34 cellular contexts compared by ENCODE assay signal in the genomic region with DNA sequence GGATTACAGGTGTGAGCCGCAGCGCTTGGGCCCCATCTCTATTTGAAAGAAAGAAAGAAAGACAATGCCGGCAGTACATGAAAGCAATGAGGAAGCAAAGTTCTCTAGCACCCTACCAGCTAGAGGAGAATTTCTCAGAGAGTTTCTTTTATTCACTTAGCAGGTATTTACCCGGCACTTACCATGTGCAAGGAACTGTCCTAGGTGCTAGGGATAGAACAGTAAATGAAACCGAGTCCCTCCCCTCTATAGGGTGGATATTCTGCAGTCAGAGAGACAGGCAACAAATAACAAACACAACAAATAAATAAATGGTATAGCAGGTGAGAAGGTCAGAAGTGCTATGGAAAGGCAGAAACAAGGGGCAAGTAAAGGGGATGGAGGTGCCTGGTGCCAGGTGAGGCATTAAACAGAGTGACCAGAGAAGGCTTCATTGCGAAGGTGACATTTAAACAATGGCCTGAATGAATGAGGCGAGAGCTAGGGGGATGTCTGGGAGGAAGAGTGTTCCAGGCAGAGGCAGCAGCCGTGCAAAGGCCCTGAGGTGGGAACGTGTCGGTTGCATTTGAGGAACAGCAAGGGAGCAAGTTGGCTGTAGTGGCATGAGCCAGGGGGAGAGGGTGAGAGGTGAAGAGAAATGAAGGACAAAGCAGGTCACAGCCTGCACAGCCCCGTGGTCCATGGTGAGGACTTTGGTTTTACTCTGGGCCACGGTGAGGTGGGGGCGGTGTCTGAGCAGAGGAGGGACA. TPM values are rescaled to one million over a fixed set of nuclear protein-coding genes. Genes with fewer than 3 reads are reported as not detected.
"Had no signal": no experiment of that assay in that cellular context is flagged by ENCODE, and none has a peak within 500 bp of the region (broad histone marks: within the 10 kb centered on the region; RNA-seq: fewer than 3 reads in every experiment).

No MANE protein-coding gene starts in this region.

- H3K4me1 ChIP-seq: ascending aorta had no signal

- FAIRE-seq: bronchial epithelial cell, TTC549 had no signal

- H3K9me3 ChIP-seq: ascending aorta, body of pancreas, Peyer's patch had no signal

- H3K36me3 ChIP-seq: ascending aorta had no signal

- DNase-seq: activated CD4-positive, alpha-beta memory T cell treated with anti-CD3 and anti-CD28 coated beads, Interleukin-2, amount 10 ng/mL, durations not matched to agents 7 days and 5 days; activated CD4-positive, alpha-beta T cell treated with anti-CD3 and anti-CD28 coated beads for 36 hours; activated CD4-positive, alpha-beta T cell treated with anti-CD3 and anti-CD28 coated beads, Interleukin-2, amount 50 U/mL, for 1 hour; activated gamma-delta T cell treated with Interleukin-2 at 50 U/mL for 16 hours; activated naive CD4-positive, alpha-beta T cell treated with anti-CD3 and anti-CD28 coated beads, Interleukin-2, amount 50 U/mL, for 16 hours; activated T-cell treated with anti-CD3 and anti-CD28 coated beads, Interleukin-2, amount 50 U/mL, for 72 hours; amniotic stem cell; body of pancreas; central memory CD4-positive, alpha-beta T cell; MV-4-11; NCI-H1092 treated with DMSO at 0.1 percent for 48 hours; NCI-H1417 treated with DMSO at 0.1 percent for 48 hours; NCI-H1694; NCI-H2029; NCI-H345; NCI-H510A; NCI-H526 treated with DMSO at 0.1 percent for 48 hours; NK-92 treated with Interleukin-12 subunit alpha and Interleukin-12 subunit beta, amount 100 ng/mL, for 24 hours; OCI-M1; Peyer's patch; SHP77; T-cell; T-helper 2 cell; T1000 had no signal

- H3K27ac ChIP-seq: ascending aorta, coronary artery had no signal

- ATAC-seq: activated CD4-positive, alpha-beta T cell treated with anti-CD3 and anti-CD28 coated beads for 36 hours; activated T-cell treated with anti-CD3 and anti-CD28 coated beads, Interleukin-2, amount 50 U/mL, for 72 hours; body of pancreas; T-cell had no signal

- H3K27me3 ChIP-seq: ascending aorta, body of pancreas, Peyer's patch had no signal

- H3K4me3 ChIP-seq: ascending aorta, body of pancreas, coronary artery had no signal

RNA-seq across cellular contexts. Expression of a gene that starts 10.8 kb away (rescaled TPM):
- total RNA-seq: activated CD4-positive, alpha-beta memory T cell treated with anti-CD3 and anti-CD28 coated beads, Interleukin-2, amount 10 ng/mL, durations not matched to agents 7 days and 5 days; activated CD4-positive, alpha-beta T cell treated with anti-CD3 and anti-CD28 coated beads for 36 hours; activated CD8-positive, alpha-beta memory T cell treated with anti-CD3 and anti-CD28 coated beads for 36 hours; activated T-cell treated with anti-CD3 and anti-CD28 coated beads, Interleukin-2, amount 50 U/mL, for 72 hours; activated T-helper 2 cell treated with anti-CD3 and anti-CD28 coated beads, Interferon-gamma antibody, Interleukin-2, Interleukin-4, amounts not matched to agents 10 μg/mL and 5 μg/mL and 100 μg/mL, durations not matched to agents 14 hours and 24 hours and 36 hours; LHCN-M2; M059J had no signal

RNA-seq across cellular contexts. Expression of a gene that starts 29.6 kb away (rescaled TPM):
- total RNA-seq: activated CD4-positive, alpha-beta memory T cell treated with anti-CD3 and anti-CD28 coated beads, Interleukin-2, amount 10 ng/mL, durations not matched to agents 7 days and 5 days; activated CD4-positive, alpha-beta T cell treated with anti-CD3 and anti-CD28 coated beads for 36 hours; activated CD8-positive, alpha-beta memory T cell treated with anti-CD3 and anti-CD28 coated beads for 36 hours; activated T-cell treated with anti-CD3 and anti-CD28 coated beads, Interleukin-2, amount 50 U/mL, for 72 hours; activated T-helper 2 cell treated with anti-CD3 and anti-CD28 coated beads, Interferon-gamma antibody, Interleukin-2, Interleukin-4, amounts not matched to agents 10 μg/mL and 5 μg/mL and 100 μg/mL, durations not matched to agents 14 hours and 24 hours and 36 hours; ascending aorta; body of pancreas; bronchial epithelial cell; chondrocyte; LHCN-M2; M059J; Peyer's patch; SK-MEL-5; T-cell had no signal
